24 cellular contexts compared by ENCODE assay signal in genomic region chr1:202225131-202225530, GRCh38. TPM values are rescaled to one million over a fixed set of nuclear protein-coding genes. Genes with fewer than 3 reads are reported as not detected.
"Had no signal": no experiment of that assay in that cellular context is flagged by ENCODE, and none has a peak within 500 bp of the region (broad histone marks: within the 10 kb centered on the region; RNA-seq: fewer than 3 reads in every experiment).

No MANE protein-coding gene starts in this region.

- H3K27ac Mint-ChIP-seq: activated CD4-positive, alpha-beta memory T cell treated with anti-CD3 and anti-CD28 coated beads, Interleukin-2, amount 10 ng/mL, durations not matched to agents 7 days and 5 days; activated CD4-positive, alpha-beta T cell treated with anti-CD3 and anti-CD28 coated beads for 36 hours; activated naive CD4-positive, alpha-beta T cell treated with anti-CD3 and anti-CD28 coated beads for 36 hours; activated naive CD8-positive, alpha-beta T cell; activated T-helper 17 cell treated with anti-CD3 and anti-CD28 coated beads, Interleukin-2, amount 50 U/mL, for 72 hours had no signal

- H3K4me3 Mint-ChIP-seq: activated CD4-positive, alpha-beta memory T cell treated with anti-CD3 and anti-CD28 coated beads, Interleukin-2, amount 10 ng/mL, durations not matched to agents 7 days and 5 days; activated CD4-positive, alpha-beta T cell treated with anti-CD3 and anti-CD28 coated beads for 36 hours; activated naive CD4-positive, alpha-beta T cell treated with anti-CD3 and anti-CD28 coated beads for 36 hours; activated naive CD8-positive, alpha-beta T cell; activated T-helper 17 cell treated with anti-CD3 and anti-CD28 coated beads, Interleukin-2, amount 50 U/mL, for 72 hours had no signal

- H3K9me3 ChIP-seq: SJCRH30, SK-N-SH had no signal

- H3K4me2 ChIP-seq: SK-N-SH had no signal

- DNase-seq: activated CD4-positive, alpha-beta memory T cell treated with anti-CD3 and anti-CD28 coated beads, Interleukin-2, amount 10 ng/mL, durations not matched to agents 7 days and 5 days; activated CD4-positive, alpha-beta T cell treated with anti-CD3 and anti-CD28 coated beads for 36 hours; activated CD4-positive, alpha-beta T cell treated with anti-CD3 and anti-CD28 coated beads, Interleukin-2, amount 50 U/mL, for 1 hour; activated gamma-delta T cell; activated naive CD4-positive, alpha-beta T cell treated with anti-CD3 and anti-CD28 coated beads for 36 hours; activated T-cell treated with anti-CD3 and anti-CD28 coated beads for 4 hours; activated T-cell treated with anti-CD3 and anti-CD28 coated beads, Interleukin-2, amount 50 U/mL, for 48 hours; amygdala; brain microvascular endothelial cell; cerebellar nuclear complex; NCI-H1092; NCI-H1417; NCI-H2029; NCI-H2107; NCI-H526; NCI-H82; SJCRH30; SK-N-SH; T-helper 1 cell had no signal

- H3K27me3 Mint-ChIP-seq: activated CD4-positive, alpha-beta T cell treated with anti-CD3 and anti-CD28 coated beads for 36 hours; activated naive CD8-positive, alpha-beta T cell had no signal

- H3K36me3 ChIP-seq: brain microvascular endothelial cell, cardiac muscle cell, SJCRH30 had no signal

- H3K4me3 ChIP-seq: cardiac muscle cell, SJCRH30 had no signal

- H3K9me2 ChIP-seq: SK-N-SH had no signal

- H3K9me3 Mint-ChIP-seq: activated CD4-positive, alpha-beta memory T cell treated with anti-CD3 and anti-CD28 coated beads, Interleukin-2, amount 10 ng/mL, durations not matched to agents 7 days and 5 days; activated naive CD4-positive, alpha-beta T cell treated with anti-CD3 and anti-CD28 coated beads for 36 hours; activated T-helper 17 cell treated with anti-CD3 and anti-CD28 coated beads, Interleukin-2, amount 50 U/mL, for 72 hours had no signal

- H3K9ac ChIP-seq: SK-N-SH had no signal

- H3K4me1 ChIP-seq: SJCRH30 had no signal

- H3K27me3 ChIP-seq: cardiac muscle cell had no signal

- H3K36me3 Mint-ChIP-seq: activated naive CD8-positive, alpha-beta T cell had no signal

- H3K27ac ChIP-seq: brain microvascular endothelial cell, cardiac muscle cell, SJCRH30, VCaP had no signal

- ATAC-seq: activated CD4-positive, alpha-beta T cell treated with anti-CD3 and anti-CD28 coated beads for 36 hours; activated T-helper 17 cell treated with anti-CD3 and anti-CD28 coated beads, Interleukin-2, amount 50 U/mL, for 72 hours had no signal

RNA-seq across cellular contexts. Expression of gene LGR6, which starts 31.5 kb away (rescaled TPM):
- total RNA-seq: cardiac muscle cell, OCI-LY7, SJCRH30 had no signal
